20 cellular contexts compared by ENCODE assay signal in the genomic region with DNA sequence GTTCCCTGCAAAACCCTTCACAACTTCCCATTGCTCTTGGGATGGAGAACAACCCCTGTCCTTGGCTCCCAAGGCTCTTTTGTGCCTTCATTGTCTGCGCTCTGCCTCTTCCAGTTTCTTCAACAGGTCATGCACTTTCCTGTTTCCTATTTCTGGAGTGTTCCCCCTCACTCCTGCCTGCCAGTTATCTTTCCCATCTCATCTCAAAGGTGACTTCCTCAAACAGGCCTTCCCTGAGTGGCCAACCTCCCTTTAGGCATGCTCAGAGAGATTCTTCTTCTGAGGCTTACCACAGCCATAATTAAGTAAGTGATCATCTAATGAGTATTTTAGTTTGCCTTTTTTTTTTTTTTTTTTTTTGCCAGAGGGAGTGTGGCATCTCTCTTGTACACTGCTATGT. TPM values are rescaled to one million over a fixed set of nuclear protein-coding genes. Genes with fewer than 3 reads are reported as not detected.
"Had no signal": no experiment of that assay in that cellular context is flagged by ENCODE, and none has a peak within 500 bp of the region (broad histone marks: within the 10 kb centered on the region; RNA-seq: fewer than 3 reads in every experiment).

No MANE protein-coding gene starts in this region.

- H3K27me3 ChIP-seq: brain microvascular endothelial cell, foreskin keratinocyte, stomach, testis, upper lobe of left lung had no signal

- H3K9me3 ChIP-seq: stomach, testis, upper lobe of left lung had no signal

- H3K27me3 Mint-ChIP-seq: activated CD4-positive, alpha-beta T cell treated with anti-CD3 and anti-CD28 coated beads, Interleukin-2, amount 10 ng/mL, durations not matched to agents 24 days and 14 days; activated naive CD8-positive, alpha-beta T cell; natural killer cell treated with Interleukin-12 subunit alpha and Interleukin-12 subunit beta and Interleukin-15 and Interleukin-18, amount 100 ng/mL, for 72 hours had no signal

- H3K36me3 ChIP-seq: brain microvascular endothelial cell, stomach had no signal

- DNase-seq: activated CD4-positive, alpha-beta T cell treated with anti-CD3 and anti-CD28 coated beads, Interleukin-2, amount 10 ng/mL, durations not matched to agents 24 days and 14 days; activated CD4-positive, CD25-positive, alpha-beta regulatory T cell; activated CD8-positive, alpha-beta T cell treated with anti-CD3 and anti-CD28 coated beads, Interleukin-2, amount 10 ng/mL, durations not matched to agents 7 days and 5 days; activated effector memory CD4-positive, alpha-beta T cell treated with anti-CD3 and anti-CD28 coated beads, Interleukin-2, amount 50 U/mL, for 16 hours; anterior cingulate cortex; brain microvascular endothelial cell; cortex of kidney; effector memory CD4-positive, alpha-beta T cell; foreskin keratinocyte; occipital lobe; right cardiac atrium; stimulated activated CD4-positive, alpha-beta T cell treated with anti-CD3 and anti-CD28 coated beads, Interleukin-15, amount 100 ng/mL, for 24 hours; stimulated activated CD4-positive, alpha-beta T cell treated with anti-CD3 and anti-CD28 coated beads, Interleukin-4, amount 100 ng/mL, for 24 hours; stomach; testis; upper lobe of left lung had no signal

- H3K9me3 Mint-ChIP-seq: natural killer cell treated with Interleukin-12 subunit alpha and Interleukin-12 subunit beta and Interleukin-15 and Interleukin-18, amount 100 ng/mL, for 72 hours; T-helper 2 cell treated with Interferon-gamma antibody and Interleukin-4, amounts not matched to agents 5 μg/mL and 100 μg/mL, for 36 hours had no signal

- ATAC-seq: activated CD8-positive, alpha-beta T cell treated with anti-CD3 and anti-CD28 coated beads, Interleukin-2, amount 10 ng/mL, durations not matched to agents 7 days and 5 days; foreskin keratinocyte; natural killer cell treated with Interleukin-12 subunit alpha and Interleukin-12 subunit beta and Interleukin-15 and Interleukin-18, amount 100 ng/mL, for 72 hours; right cardiac atrium had no signal

- H3K27ac Mint-ChIP-seq: activated CD4-positive, alpha-beta T cell treated with anti-CD3 and anti-CD28 coated beads, Interleukin-2, amount 10 ng/mL, durations not matched to agents 24 days and 14 days; activated CD8-positive, alpha-beta T cell treated with anti-CD3 and anti-CD28 coated beads, Interleukin-2, amount 10 ng/mL, durations not matched to agents 7 days and 5 days; activated naive CD8-positive, alpha-beta T cell; T-helper 2 cell treated with Interferon-gamma antibody and Interleukin-4, amounts not matched to agents 5 μg/mL and 100 μg/mL, for 36 hours had no signal

- H3K4me3 Mint-ChIP-seq: activated CD4-positive, alpha-beta T cell treated with anti-CD3 and anti-CD28 coated beads, Interleukin-2, amount 10 ng/mL, durations not matched to agents 24 days and 14 days; activated CD8-positive, alpha-beta T cell treated with anti-CD3 and anti-CD28 coated beads, Interleukin-2, amount 10 ng/mL, durations not matched to agents 7 days and 5 days; activated naive CD8-positive, alpha-beta T cell; T-helper 2 cell treated with Interferon-gamma antibody and Interleukin-4, amounts not matched to agents 5 μg/mL and 100 μg/mL, for 36 hours had no signal

- H3K27ac ChIP-seq: brain microvascular endothelial cell, foreskin keratinocyte, skin epidermis, stomach, testis, upper lobe of left lung had no signal

- H3K4me3 ChIP-seq: skin epidermis, stomach, testis, upper lobe of left lung had no signal

- H3K4me1 ChIP-seq: testis had no signal

RNA-seq across cellular contexts. Expression of a gene that starts 57.9 kb away (rescaled TPM):
- total RNA-seq: foreskin keratinocyte had no signal
- polyA plus RNA-seq: foreskin keratinocyte had no signal
